ENCODE assay signal across 8 cellular contexts in the genomic region with DNA sequence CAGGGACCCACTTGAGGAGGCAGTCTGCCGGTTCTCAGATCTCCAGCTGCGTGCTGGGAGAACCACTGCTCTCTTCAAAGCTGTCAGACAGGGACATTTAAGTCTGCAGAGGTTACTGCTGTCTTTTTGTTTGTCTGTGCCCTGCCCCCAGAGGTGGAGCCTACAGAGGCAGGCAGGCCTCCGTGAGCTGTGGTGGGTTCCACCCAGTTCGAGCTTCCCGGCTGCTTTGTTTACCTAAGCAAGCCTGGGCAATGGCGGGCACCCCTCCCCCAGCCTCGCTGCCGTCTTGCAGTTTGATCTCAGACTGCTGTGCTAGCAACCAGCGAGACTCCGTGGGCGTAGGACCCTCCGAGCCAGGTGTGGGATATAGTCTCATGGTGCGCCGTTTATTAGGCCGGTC. TPM values are rescaled to one million over a fixed set of nuclear protein-coding genes. Genes with fewer than 3 reads are reported as not detected.
A peak's percentile ranks its signal among the peaks of the same experiment; 100 is the strongest.
DNase-seq lines count a peak whose midpoint lies in the region; ATAC-seq and TF ChIP-seq lines count a peak whose summit lies in the region.
"Not testable (repeated sequence)": the region's sequence is repeated elsewhere in the genome, so short reads cannot be mapped to it uniquely, and the experiment has no call there.
"Had no signal": no experiment of that assay in that cellular context is flagged by ENCODE, and none has a peak within 500 bp of the region (broad histone marks: within the 10 kb centered on the region; RNA-seq: fewer than 3 reads in every experiment).

No MANE protein-coding gene starts in this region.

- intact Hi-C loops in CD4-positive, alpha-beta T cell (cut with DNase I, micrococcal nuclease); activated naive CD4-positive, alpha-beta T cell treated with anti-CD3 and anti-CD28 coated beads for 36 hours (cut with micrococcal nuclease): not testable (repeated sequence)

- H3K27ac Mint-ChIP-seq in CD4-positive, alpha-beta T cell; activated naive CD4-positive, alpha-beta T cell treated with anti-CD3 and anti-CD28 coated beads for 36 hours; memory B cell: not testable (repeated sequence)
- H3K27ac Mint-ChIP-seq in T-helper 17 cell, result peak overlapping the region; percentile 70

- H3K9me3 Mint-ChIP-seq in CD4-positive, alpha-beta T cell; activated naive CD4-positive, alpha-beta T cell treated with anti-CD3 and anti-CD28 coated beads for 36 hours; memory B cell: not testable (repeated sequence)

- not testable (repeated sequence) for H3K27me3 ChIP-seq in CD4-positive, alpha-beta T cell (ENCODE audit: control insufficient read depth, insufficient read depth, low read length); smooth muscle cell (ENCODE audit: low read depth)

- CTCF ChIA-PET in CD4-positive, alpha-beta T cell (lab: Charles Lee); activated naive CD4-positive, alpha-beta T cell treated with anti-CD3 and anti-CD28 coated beads for 36 hours (lab: Charles Lee): not testable (repeated sequence)

- H3K4me3 ChIP-seq in epithelial cell of proximal tubule (ENCODE audit: low read depth, low read length) (peak overlapping the region; percentile 24), smooth muscle cell (peak overlapping the region; percentile 40)

- WGBS in smooth muscle cell (ENCODE audit: low lambda C conversion rate), result 64% methylated on average over 3 of the region's 15 CpGs

- H2AFZ ChIP-seq in smooth muscle cell (ENCODE audit: low read depth), result not testable (repeated sequence)

- H3K9me3 ChIP-seq in CD4-positive, alpha-beta T cell (ENCODE audit: control insufficient read depth, low read length); ES-I3 (ENCODE audit: control insufficient read depth, insufficient read depth, low read length); T-helper 17 cell (ENCODE audit: control insufficient read depth, low read length, poor library complexity, severe bottlenecking); smooth muscle cell (replicated peaks; ENCODE audit: low read depth): not testable (repeated sequence)

- H3K4me1 ChIP-seq in ES-I3 (ENCODE audit: insufficient read depth, low read length); smooth muscle cell (ENCODE audit: low read depth): not testable (repeated sequence)

- not testable (repeated sequence) for H3K4me2 ChIP-seq in smooth muscle cell

- DNase-seq in CD4-positive, alpha-beta T cell; T-helper 17 cell; activated naive CD4-positive, alpha-beta T cell treated with anti-CD3 and anti-CD28 coated beads for 36 hours; epithelial cell of proximal tubule (ENCODE audit: low read depth); memory B cell (ENCODE audit: low spot score in 2 of 2); smooth muscle cell (lab: John Stamatoyannopoulos, UW; ENCODE audit: unreplicated experiment): not testable (repeated sequence)

- H3K36me3 Mint-ChIP-seq in CD4-positive, alpha-beta T cell (ENCODE audit: low read depth); T-helper 17 cell (ENCODE audit: low read depth); activated naive CD4-positive, alpha-beta T cell treated with anti-CD3 and anti-CD28 coated beads for 36 hours (ENCODE audit: low read depth); memory B cell: not testable (repeated sequence)

- not testable (repeated sequence) for H3K4me1 Mint-ChIP-seq in CD4-positive, alpha-beta T cell (ENCODE audit: low read depth); T-helper 17 cell; activated naive CD4-positive, alpha-beta T cell treated with anti-CD3 and anti-CD28 coated beads for 36 hours (ENCODE audit: low read depth); memory B cell

- not testable (repeated sequence) for H3K27ac ChIP-seq in CD4-positive, alpha-beta T cell (ENCODE audit: low read depth, low read length); smooth muscle cell (ENCODE audit: low read depth)

- H3K9ac ChIP-seq in ES-I3 (ENCODE audit: low read depth, low read length), result peak overlapping the region; percentile 24; the same call in 1 of the 2 replicates
- not testable (repeated sequence) for H3K9ac ChIP-seq in smooth muscle cell (ENCODE audit: low read depth)

- not testable (repeated sequence) for H3K79me2 ChIP-seq in smooth muscle cell (ENCODE audit: low read depth)

- H4K20me1 ChIP-seq in smooth muscle cell (ENCODE audit: low read depth), result not testable (repeated sequence)

- peaks cover 22% of the 10 kb centered on the region for H3K27me3 Mint-ChIP-seq in CD4-positive, alpha-beta T cell
- H3K27me3 Mint-ChIP-seq in T-helper 17 cell, result peaks cover 18% of the 10 kb centered on the region
- H3K27me3 Mint-ChIP-seq in activated naive CD4-positive, alpha-beta T cell treated with anti-CD3 and anti-CD28 coated beads for 36 hours (ENCODE audit: low read depth), result peaks cover 13% of the 10 kb centered on the region
- not testable (repeated sequence) for H3K27me3 Mint-ChIP-seq in memory B cell

- TF ChIP-seq CTCF in CD4-positive, alpha-beta T cell (IDR thresholded peaks at IDR 0.05); epithelial cell of proximal tubule (conservative IDR thresholded peaks at IDR 0.05; ENCODE audit: low read depth, low read length); smooth muscle cell (IDR thresholded peaks at IDR 0.05; ENCODE audit: borderline replicate concordance, insufficient read depth, poor library complexity, severe bottlenecking): not testable (repeated sequence)

- peak overlapping the region; percentile 74 for H3K4me3 Mint-ChIP-seq in CD4-positive, alpha-beta T cell
- H3K4me3 Mint-ChIP-seq in T-helper 17 cell, result not testable (repeated sequence)
- H3K4me3 Mint-ChIP-seq in activated naive CD4-positive, alpha-beta T cell treated with anti-CD3 and anti-CD28 coated beads for 36 hours, result peak overlapping the region; percentile 76
- H3K4me3 Mint-ChIP-seq in memory B cell, result peak overlapping the region; percentile 81

- not testable (repeated sequence) for H3F3A ChIP-seq in smooth muscle cell (ENCODE audit: low read depth)

- not testable (repeated sequence) for H3K36me3 ChIP-seq in ES-I3 (ENCODE audit: insufficient read depth, low read length); smooth muscle cell (ENCODE audit: low read depth)

- POLR2A ChIA-PET in CD4-positive, alpha-beta T cell (lab: Charles Lee), result not testable (repeated sequence)

- not testable (repeated sequence) for ATAC-seq in CD4-positive, alpha-beta T cell (ENCODE audit: poor library complexity); T-helper 17 cell; memory B cell (ENCODE audit: low read depth)

RNA-seq across cellular contexts. Expression of a gene that starts 5.4 kb away (rescaled TPM):
- 1 to 10 TPM; 1.5 to 1.6 TPM for total RNA-seq in CD4-positive, alpha-beta T cell
- total RNA-seq in T-helper 17 cell (under 1 TPM in 1 of 2 donors, not detected in 1; 0.72 TPM), epithelial cell of proximal tubule (20.2 and 26.3 TPM in 2 replicates), smooth muscle cell (10.2 and 14.1 TPM in 2 replicates)
- 1 to 10 TPM; 1.3 to 1.5 TPM for total RNA-seq in activated naive CD4-positive, alpha-beta T cell treated with anti-CD3 and anti-CD28 coated beads for 36 hours
- polyA plus RNA-seq in smooth muscle cell, result 6.0 and 8.7 TPM in 2 replicates
- total RNA-seq: A172 had no signal
